In genomic region chr11:44978961-44979331, GRCh38 we compare ENCODE assay signal across 10 cellular contexts. TPM values are rescaled to one million over a fixed set of nuclear protein-coding genes. Genes with fewer than 3 reads are reported as not detected.
A peak's percentile ranks its signal among the peaks of the same experiment; 100 is the strongest.
DNase-seq lines count a peak whose midpoint lies in the region; ATAC-seq and TF ChIP-seq lines count a peak whose summit lies in the region.
"Had no signal": no experiment of that assay in that cellular context is flagged by ENCODE, and none has a peak within 500 bp of the region (broad histone marks: within the 10 kb centered on the region; RNA-seq: fewer than 3 reads in every experiment).

No MANE protein-coding gene starts in this region.

- H3K27me3 ChIP-seq in GM23338 (ENCODE audit: insufficient read depth) = no peaks in the 10 kb centered on the region
- H3K27me3 ChIP-seq in CD8-positive, alpha-beta memory T cell (ENCODE audit: insufficient read depth, low read length, poor library complexity, severe bottlenecking) = no peaks in the 10 kb centered on the region

- TF ChIP-seq POLR2A in erythroblast (IDR thresholded peaks at IDR 0.05; ENCODE audit: low read length) = no peak

- peaks cover 16% of the 10 kb centered on the region; the same call in 1 of the 2 replicates for H3K4me1 ChIP-seq in GM23338 (ENCODE audit: insufficient read depth)
- peaks cover 47% of the 10 kb centered on the region for H3K4me1 ChIP-seq in CD8-positive, alpha-beta memory T cell (ENCODE audit: insufficient read depth, low read length)

- no peak overlapping the region for H3K27ac ChIP-seq in GM23338 (ENCODE audit: low read depth)
- no peak overlapping the region for H3K27ac ChIP-seq in CD8-positive, alpha-beta memory T cell (ENCODE audit: low read depth, low read length)

- no peak overlapping the region for H3K4me3 ChIP-seq in GM23338
- no peak overlapping the region for H3K4me3 ChIP-seq in CD8-positive, alpha-beta memory T cell (ENCODE audit: low read length)

- no peak for TF ChIP-seq CTCF in GM23338 (conservative IDR thresholded peaks at IDR 0.05; ENCODE audit: low read depth in 2 of 2)

- no peak overlapping the region for H3K4me3 Mint-ChIP-seq in GM23338
- no peak overlapping the region for H3K4me3 Mint-ChIP-seq in effector memory CD8-positive, alpha-beta T cell
- H3K4me3 Mint-ChIP-seq in CD8-positive, alpha-beta memory T cell = peak overlapping the region in 2 of 7 donors; percentile 37 to 91
- H3K4me3 Mint-ChIP-seq: activated naive CD8-positive, alpha-beta T cell treated with anti-CD3 and anti-CD28 coated beads, Interleukin-2, amount 10 ng/mL, durations not matched to agents 7 days and 5 days had no signal

- no peaks in the 10 kb centered on the region for H4K20me1 ChIP-seq in GM23338 (replicated peaks; ENCODE audit: insufficient read depth)

- ATAC-seq in GM23338 = peak; percentile 9
- peak; percentile 26 for ATAC-seq in effector memory CD8-positive, alpha-beta T cell (replicated peaks)
- no peak for ATAC-seq in GM18867 (IDR thresholded peaks at IDR 0.05; ENCODE audit: unreplicated experiment)

- POLR2A ChIA-PET in CD8-positive, alpha-beta memory T cell (lab: Charles Lee) = no interaction called here

- H3K9me3 ChIP-seq in CD8-positive, alpha-beta memory T cell (ENCODE audit: low read length) = no peaks in the 10 kb centered on the region

- CTCF ChIA-PET in CD8-positive, alpha-beta memory T cell (lab: Charles Lee) = interaction anchor here (0.6 to 1.4 kb wide), 6 partner anchors 14 to 125 kb away, joined by 3 to 5 read pairs (median 3); no protein-coding TSS in a partner anchor

- no peaks in the 10 kb centered on the region for H3K9me3 Mint-ChIP-seq in GM23338
- no peaks in the 10 kb centered on the region for H3K9me3 Mint-ChIP-seq in effector memory CD8-positive, alpha-beta T cell
- no peaks in the 10 kb centered on the region for H3K9me3 Mint-ChIP-seq in CD8-positive, alpha-beta memory T cell
- H3K9me3 Mint-ChIP-seq: activated naive CD8-positive, alpha-beta T cell treated with anti-CD3 and anti-CD28 coated beads, Interleukin-2, amount 10 ng/mL, durations not matched to agents 7 days and 5 days had no signal

- peaks cover 26% of the 10 kb centered on the region for H3K4me1 Mint-ChIP-seq in GM23338
- H3K4me1 Mint-ChIP-seq in effector memory CD8-positive, alpha-beta T cell (ENCODE audit: low read depth in 2 of 2) = peaks cover 45 to 46% of the 10 kb centered on the region in 2 donors
- H3K4me1 Mint-ChIP-seq in CD8-positive, alpha-beta memory T cell = peaks cover 15 to 34% (median 33%) of the 10 kb centered on the region in 3 donors

- H2AFZ ChIP-seq in GM23338 = peak overlapping the region; percentile 97; the same call in 1 of the 2 replicates

- H3K27ac Mint-ChIP-seq in GM23338 = 0 out of 2 replicates have a peak overlapping the region, but pooled peaks have one; percentile 15
- H3K27ac Mint-ChIP-seq in effector memory CD8-positive, alpha-beta T cell = no peak overlapping the region
- H3K27ac Mint-ChIP-seq in CD8-positive, alpha-beta memory T cell = peak overlapping the region in 2 of 8 donors; percentile 82 to 87

- no peak for DNase-seq in GM23338 (ENCODE audit: low spot score)
- DNase-seq in NCI-H2196 (lab: John Stamatoyannopoulos, UW; ENCODE audit: unreplicated experiment) = peak; percentile 93
- DNase-seq in effector memory CD8-positive, alpha-beta T cell = no peak
- peak; percentile 60 for DNase-seq in renal cortical epithelial cell (ENCODE audit: low read depth)
- DNase-seq in erythroblast (lab: John Stamatoyannopoulos, UW) = no peak
- no peak for DNase-seq in stimulated activated naive CD4-positive, alpha-beta T cell treated with Interleukin-2 at 50 U/mL for 16 hours (lab: John Stamatoyannopoulos, UW)
- no peak for DNase-seq in CD8-positive, alpha-beta memory T cell
- DNase-seq: activated CD4-positive, CD25-positive, alpha-beta regulatory T cell; activated naive CD8-positive, alpha-beta T cell treated with anti-CD3 and anti-CD28 coated beads, Interleukin-2, amount 10 ng/mL, durations not matched to agents 7 days and 5 days had no signal

- peaks cover 12% of the 10 kb centered on the region for H3K27me3 Mint-ChIP-seq in GM23338 (ENCODE audit: insufficient read depth, low read depth, poor library complexity)
- H3K27me3 Mint-ChIP-seq in effector memory CD8-positive, alpha-beta T cell = no peaks in the 10 kb centered on the region
- no peaks in the 10 kb centered on the region for H3K27me3 Mint-ChIP-seq in CD8-positive, alpha-beta memory T cell
- H3K27me3 Mint-ChIP-seq: activated naive CD8-positive, alpha-beta T cell treated with anti-CD3 and anti-CD28 coated beads, Interleukin-2, amount 10 ng/mL, durations not matched to agents 7 days and 5 days had no signal

- H3K36me3 ChIP-seq in GM23338 (ENCODE audit: insufficient read depth) = no peaks in the 10 kb centered on the region
- H3K36me3 ChIP-seq in CD8-positive, alpha-beta memory T cell (ENCODE audit: insufficient read depth, low read length) = no peaks in the 10 kb centered on the region

- H3F3A ChIP-seq in GM23338 (replicated peaks; ENCODE audit: low read depth) = 0 out of 2 replicates have a peak, but pooled peaks cover 6% of the 10 kb centered on the region

- H3K36me3 Mint-ChIP-seq in GM23338 (ENCODE audit: low read depth) = no peaks in the 10 kb centered on the region
- H3K36me3 Mint-ChIP-seq in effector memory CD8-positive, alpha-beta T cell (ENCODE audit: insufficient read depth) = peaks cover 4% of the 10 kb centered on the region
- no peaks in the 10 kb centered on the region for H3K36me3 Mint-ChIP-seq in CD8-positive, alpha-beta memory T cell
- H3K36me3 Mint-ChIP-seq: activated naive CD8-positive, alpha-beta T cell treated with anti-CD3 and anti-CD28 coated beads, Interleukin-2, amount 10 ng/mL, durations not matched to agents 7 days and 5 days had no signal

- H3K9me2 ChIP-seq in GM23338 (ENCODE audit: insufficient read depth) = no peaks in the 10 kb centered on the region

- H3K79me2 ChIP-seq in GM23338 (replicated peaks; ENCODE audit: insufficient read depth) = no peaks in the 10 kb centered on the region

- H3K4me2 ChIP-seq in GM23338 = peak overlapping the region; percentile 51; the same call in 1 of the 2 replicates

TF ChIP-seq in GM23338, 12 proteins besides CTCF, POLR2A, EP300 and RAD21:
- TF ChIP-seq JUNB (IDR thresholded peaks at IDR 0.05; ENCODE audit: unreplicated experiment) = no peak
- no peak for TF ChIP-seq NANOG (IDR thresholded peaks at IDR 0.05; ENCODE audit: borderline replicate concordance)
- no peak for TF ChIP-seq POLR2AphosphoS5 (IDR thresholded peaks at IDR 0.05; ENCODE audit: low read depth)
- no peak for TF ChIP-seq STAT1 (IDR thresholded peaks at IDR 0.05; ENCODE audit: unreplicated experiment)
- no peak for TF ChIP-seq ZNF114 (CRISPR knock-in tag; IDR thresholded peaks at IDR 0.05)

RNA-seq across cellular contexts. Expression of gene TP53I11, which starts 28.3 kb away (rescaled TPM):
- total RNA-seq in GM23338 (2014; rRNA removed; shearing (Covaris generic)) = 33.4 and 43.9 TPM in 2 replicates
- 22.5 and 23.5 TPM in 2 replicates for polyA plus RNA-seq in GM23338 (2016; fragmentation: Nextera tagmentation; extraction: Ambion mirVana)
- total RNA-seq in renal cortical epithelial cell = 4.9 and 11.5 TPM in 2 replicates
- 10 to 100 TPM; 16.9 to 18.1 TPM for total RNA-seq in CD8-positive, alpha-beta memory T cell
- polyA plus RNA-seq in CD8-positive, alpha-beta memory T cell = 32.1 TPM

Comparison
In these comparisons a context has a peak if more than half of its experiments do, and no peak if none do; other contexts are left out.
1. DNase-seq: peak in NCI-H2196 (single experiment) and renal cortical epithelial cell (single experiment); none in GM23338 (single experiment), effector memory CD8-positive, alpha-beta T cell (0 of 3), erythroblast (0 of 2), stimulated activated naive CD4-positive, alpha-beta T cell treated with Interleukin-2 at 50 U/mL for 16 hours (single experiment) and CD8-positive, alpha-beta memory T cell (0 of 5).